ENCODE assay signal across 1 cellular context in the genomic region with DNA sequence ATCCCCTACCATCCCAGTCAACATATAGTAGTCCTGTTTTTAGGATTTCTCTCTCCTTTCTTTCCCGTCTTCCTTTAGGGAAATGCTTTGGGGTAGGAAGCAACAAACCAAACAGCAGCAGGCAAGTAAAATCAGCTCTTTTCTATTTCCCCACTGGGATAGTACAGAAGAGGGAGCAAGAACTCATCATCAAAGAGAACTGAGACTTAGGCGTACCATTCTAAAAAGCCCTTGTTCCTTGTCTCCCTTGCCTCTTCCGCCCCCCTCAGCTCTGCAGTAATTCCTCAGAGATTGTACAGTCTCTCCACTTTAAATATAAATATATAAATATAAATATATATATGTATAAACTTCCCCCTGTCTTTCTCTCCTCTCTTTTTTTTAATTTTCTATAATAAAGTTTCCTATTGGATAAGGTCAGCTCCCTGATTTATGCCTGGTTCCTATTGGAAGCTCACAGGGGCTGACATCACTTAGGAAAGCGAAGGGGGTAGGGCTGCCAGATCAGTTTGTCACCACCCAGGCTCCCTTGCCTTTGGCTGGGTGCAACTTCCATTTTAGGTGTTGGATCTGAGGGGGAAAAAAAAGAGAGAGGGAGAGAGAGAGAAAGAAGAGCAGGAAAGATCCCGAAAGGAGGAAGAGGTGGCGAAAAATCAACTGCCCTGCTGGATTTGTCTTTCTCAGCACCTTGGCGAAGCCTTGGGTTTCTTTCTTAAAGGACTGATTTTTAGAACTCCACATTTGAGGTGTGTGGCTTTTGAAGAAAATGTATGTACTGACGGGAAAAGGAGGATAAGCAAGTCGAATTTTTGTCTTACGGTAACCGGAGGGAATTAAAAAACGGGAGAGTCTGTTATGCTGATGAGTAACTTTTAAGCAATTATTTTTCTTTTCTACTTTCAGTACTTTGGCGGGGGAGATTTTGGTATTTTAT.
A peak's percentile ranks its signal among the peaks of the same experiment; 100 is the strongest.
TF ChIP-seq lines count a peak whose summit lies in the region.

A gene with protein sequence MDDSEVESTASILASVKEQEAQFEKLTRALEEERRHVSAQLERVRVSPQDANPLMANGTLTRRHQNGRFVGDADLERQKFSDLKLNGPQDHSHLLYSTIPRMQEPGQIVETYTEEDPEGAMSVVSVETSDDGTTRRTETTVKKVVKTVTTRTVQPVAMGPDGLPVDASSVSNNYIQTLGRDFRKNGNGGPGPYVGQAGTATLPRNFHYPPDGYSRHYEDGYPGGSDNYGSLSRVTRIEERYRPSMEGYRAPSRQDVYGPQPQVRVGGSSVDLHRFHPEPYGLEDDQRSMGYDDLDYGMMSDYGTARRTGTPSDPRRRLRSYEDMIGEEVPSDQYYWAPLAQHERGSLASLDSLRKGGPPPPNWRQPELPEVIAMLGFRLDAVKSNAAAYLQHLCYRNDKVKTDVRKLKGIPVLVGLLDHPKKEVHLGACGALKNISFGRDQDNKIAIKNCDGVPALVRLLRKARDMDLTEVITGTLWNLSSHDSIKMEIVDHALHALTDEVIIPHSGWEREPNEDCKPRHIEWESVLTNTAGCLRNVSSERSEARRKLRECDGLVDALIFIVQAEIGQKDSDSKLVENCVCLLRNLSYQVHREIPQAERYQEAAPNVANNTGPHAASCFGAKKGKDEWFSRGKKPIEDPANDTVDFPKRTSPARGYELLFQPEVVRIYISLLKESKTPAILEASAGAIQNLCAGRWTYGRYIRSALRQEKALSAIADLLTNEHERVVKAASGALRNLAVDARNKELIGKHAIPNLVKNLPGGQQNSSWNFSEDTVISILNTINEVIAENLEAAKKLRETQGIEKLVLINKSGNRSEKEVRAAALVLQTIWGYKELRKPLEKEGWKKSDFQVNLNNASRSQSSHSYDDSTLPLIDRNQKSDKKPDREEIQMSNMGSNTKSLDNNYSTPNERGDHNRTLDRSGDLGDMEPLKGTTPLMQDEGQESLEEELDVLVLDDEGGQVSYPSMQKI (plus strand): TSS at position 502 of the 934 bp plus-strand sequence. CDS start 29,677 bp downstream, outside the sequence.

TF ChIP-seq in K562, 482 proteins besides CTCF, POLR2A, EP300 and RAD21 (continued from another document and continues in another):
- no peak; the same call in 1 of the 2 replicates for TF ChIP-seq ZNF766 (CRISPR knock-in tag; conservative IDR thresholded peaks at IDR 0.05)
- 0 out of 2 replicates have a peak, but pooled peaks have one; percentile 49 for TF ChIP-seq LCOR (CRISPR knock-in tag; IDR thresholded peaks at IDR 0.05)
- no peak for TF ChIP-seq MEF2A (IDR thresholded peaks at IDR 0.05; ENCODE audit: control insufficient read depth, low read depth, low read length)
- TF ChIP-seq ZNF253 (CRISPR knock-in tag; conservative IDR thresholded peaks at IDR 0.05) = no peak
- peak; percentile 44; the same call in 1 of the 2 replicates for TF ChIP-seq GATAD2A (IDR thresholded peaks at IDR 0.05)
- TF ChIP-seq ARHGAP35 (IDR thresholded peaks at IDR 0.05; ENCODE audit: partially characterized antibody) = no peak
- TF ChIP-seq CBX5 (IDR thresholded peaks at IDR 0.05; ENCODE audit: borderline replicate concordance, low read depth) = no peak
- TF ChIP-seq ARNT (IDR thresholded peaks at IDR 0.05) = peak; percentile 70 to 72; a peak in 3 of 4 replicates
- peak; percentile 29; the same call in 1 of the 2 replicates for TF ChIP-seq CTBP1 (IDR thresholded peaks at IDR 0.05; ENCODE audit: borderline replicate concordance)
- TF ChIP-seq, protein P1, sequence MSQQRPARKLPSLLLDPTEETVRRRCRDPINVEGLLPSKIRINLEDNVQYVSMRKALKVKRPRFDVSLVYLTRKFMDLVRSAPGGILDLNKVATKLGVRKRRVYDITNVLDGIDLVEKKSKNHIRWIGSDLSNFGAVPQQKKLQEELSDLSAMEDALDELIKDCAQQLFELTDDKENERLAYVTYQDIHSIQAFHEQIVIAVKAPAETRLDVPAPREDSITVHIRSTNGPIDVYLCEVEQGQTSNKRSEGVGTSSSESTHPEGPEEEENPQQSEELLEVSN (IDR thresholded peaks at IDR 0.05; ENCODE audit: borderline replicate concordance in 1 of 2, extremely low read depth in 1 of 2, insufficient read depth in 1 of 2, insufficient read length in 1 of 2, low read depth in 1 of 2, low read length in 1 of 2, poor library complexity in 1 of 2, severe bottlenecking in 1 of 2) = no peak
- TF ChIP-seq ARID3A (IDR thresholded peaks at IDR 0.05; ENCODE audit: borderline replicate concordance, low read depth, low read length) = peak; percentile 37; the same call in 1 of the 2 replicates
- TF ChIP-seq CEBPZ (IDR thresholded peaks at IDR 0.05; ENCODE audit: borderline replicate concordance, low read depth, low read length) = no peak
- TF ChIP-seq NUFIP1 (IDR thresholded peaks at IDR 0.05; ENCODE audit: partially characterized antibody) = no peak
- no peak for TF ChIP-seq MED1 (CRISPR knock-in tag; IDR thresholded peaks at IDR 0.05; ENCODE audit: borderline replicate concordance)
- TF ChIP-seq CREM (IDR thresholded peaks at IDR 0.05; ENCODE audit: low read depth) = peak; percentile 73
- no peak for TF ChIP-seq EGR1 (conservative IDR thresholded peaks at IDR 0.05)
- no peak for TF ChIP-seq ZNF280A (IDR thresholded peaks at IDR 0.05; ENCODE audit: low read depth, partially characterized antibody)
- TF ChIP-seq MBD2 (IDR thresholded peaks at IDR 0.05; ENCODE audit: borderline replicate concordance, low read depth) = peak; percentile 88
- TF ChIP-seq ZNF140 (CRISPR knock-in tag; IDR thresholded peaks at IDR 0.05) = no peak
- TF ChIP-seq GTF2E2 (tag; IDR thresholded peaks at IDR 0.05) = peak; percentile 87; the same call in 1 of the 2 replicates
- no peak for TF ChIP-seq CAMTA2 (CRISPR knock-in tag; conservative IDR thresholded peaks at IDR 0.05)
- no peak for TF ChIP-seq ESRRA (IDR thresholded peaks at IDR 0.05; ENCODE audit: borderline replicate concordance, low read depth)
- TF ChIP-seq MYC (IDR thresholded peaks at IDR 0.05; ENCODE audit: low read depth, low read length) = peak; percentile 58; the same call in 1 of the 2 replicates
- TF ChIP-seq MYC (CRISPR knock-in tag; IDR thresholded peaks at IDR 0.05; ENCODE audit: borderline replicate concordance, low read depth) = no peak
- peak; percentile 91 for TF ChIP-seq SUPT5H (IDR thresholded peaks at IDR 0.05)
- TF ChIP-seq, protein P2, sequence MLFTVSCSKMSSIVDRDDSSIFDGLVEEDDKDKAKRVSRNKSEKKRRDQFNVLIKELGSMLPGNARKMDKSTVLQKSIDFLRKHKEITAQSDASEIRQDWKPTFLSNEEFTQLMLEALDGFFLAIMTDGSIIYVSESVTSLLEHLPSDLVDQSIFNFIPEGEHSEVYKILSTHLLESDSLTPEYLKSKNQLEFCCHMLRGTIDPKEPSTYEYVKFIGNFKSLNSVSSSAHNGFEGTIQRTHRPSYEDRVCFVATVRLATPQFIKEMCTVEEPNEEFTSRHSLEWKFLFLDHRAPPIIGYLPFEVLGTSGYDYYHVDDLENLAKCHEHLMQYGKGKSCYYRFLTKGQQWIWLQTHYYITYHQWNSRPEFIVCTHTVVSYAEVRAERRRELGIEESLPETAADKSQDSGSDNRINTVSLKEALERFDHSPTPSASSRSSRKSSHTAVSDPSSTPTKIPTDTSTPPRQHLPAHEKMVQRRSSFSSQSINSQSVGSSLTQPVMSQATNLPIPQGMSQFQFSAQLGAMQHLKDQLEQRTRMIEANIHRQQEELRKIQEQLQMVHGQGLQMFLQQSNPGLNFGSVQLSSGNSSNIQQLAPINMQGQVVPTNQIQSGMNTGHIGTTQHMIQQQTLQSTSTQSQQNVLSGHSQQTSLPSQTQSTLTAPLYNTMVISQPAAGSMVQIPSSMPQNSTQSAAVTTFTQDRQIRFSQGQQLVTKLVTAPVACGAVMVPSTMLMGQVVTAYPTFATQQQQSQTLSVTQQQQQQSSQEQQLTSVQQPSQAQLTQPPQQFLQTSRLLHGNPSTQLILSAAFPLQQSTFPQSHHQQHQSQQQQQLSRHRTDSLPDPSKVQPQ (CRISPR knock-in tag; IDR thresholded peaks at IDR 0.05; ENCODE audit: borderline replicate concordance) = no peak
- TF ChIP-seq TAF1 (IDR thresholded peaks at IDR 0.05; ENCODE audit: control insufficient read depth, extremely low read depth, insufficient read depth, low read length, severe bottlenecking) = peak; percentile 94
- no peak for TF ChIP-seq ZNF668 (CRISPR knock-in tag; IDR thresholded peaks at IDR 0.05)
- no peak for TF ChIP-seq SNIP1 (IDR thresholded peaks at IDR 0.05; ENCODE audit: low read depth)
- no peak for TF ChIP-seq KAT2B (IDR thresholded peaks at IDR 0.05; ENCODE audit: low read depth, low read length)
- TF ChIP-seq ETV5 (CRISPR knock-in tag; IDR thresholded peaks at IDR 0.05; ENCODE audit: low read depth) = no peak
- TF ChIP-seq HDAC6 (IDR thresholded peaks at IDR 0.05; ENCODE audit: low read depth, low read length) = no peak
- no peak for TF ChIP-seq EWSR1 (IDR thresholded peaks at IDR 0.05; ENCODE audit: borderline replicate concordance, low read depth, partially characterized antibody)
- TF ChIP-seq SAFB2 (IDR thresholded peaks at IDR 0.05; ENCODE audit: borderline replicate concordance, low read depth, low read length, severe bottlenecking) = no peak
- no peak for TF ChIP-seq TAF15 (IDR thresholded peaks at IDR 0.05; ENCODE audit: low read depth, low read length)
- peak; percentile 58 for TF ChIP-seq HBP1 (CRISPR knock-in tag; IDR thresholded peaks at IDR 0.05)
- no peak for TF ChIP-seq BCL6 (CRISPR knock-in tag; IDR thresholded peaks at IDR 0.05)
- TF ChIP-seq U2AF1 (optimal IDR thresholded peaks at IDR 0.05; ENCODE audit: low read depth, low read length) = no peak
- TF ChIP-seq RBBP5 (IDR thresholded peaks at IDR 0.05; ENCODE audit: borderline replicate concordance, insufficient read depth, low read length, poor library complexity, severe bottlenecking) = no peak
- TF ChIP-seq ZSCAN32 (CRISPR knock-in tag; IDR thresholded peaks at IDR 0.05) = no peak
- TF ChIP-seq ZNF311 (CRISPR knock-in tag; IDR thresholded peaks at IDR 0.05) = no peak
- TF ChIP-seq ZEB2 (IDR thresholded peaks at IDR 0.05) = 0 out of 2 replicates have a peak, but pooled peaks have one; percentile 51
- no peak for TF ChIP-seq SP1 (CRISPR knock-in tag; IDR thresholded peaks at IDR 0.05)
- TF ChIP-seq ZNF239 (CRISPR knock-in tag; IDR thresholded peaks at IDR 0.05) = no peak
- peak; percentile 58 to 94; a peak in 3 of 4 replicates for TF ChIP-seq SRF (CRISPR knock-in tag; IDR thresholded peaks at IDR 0.05)
